ENCODE assay signal across 11 cellular contexts in the genomic region with DNA sequence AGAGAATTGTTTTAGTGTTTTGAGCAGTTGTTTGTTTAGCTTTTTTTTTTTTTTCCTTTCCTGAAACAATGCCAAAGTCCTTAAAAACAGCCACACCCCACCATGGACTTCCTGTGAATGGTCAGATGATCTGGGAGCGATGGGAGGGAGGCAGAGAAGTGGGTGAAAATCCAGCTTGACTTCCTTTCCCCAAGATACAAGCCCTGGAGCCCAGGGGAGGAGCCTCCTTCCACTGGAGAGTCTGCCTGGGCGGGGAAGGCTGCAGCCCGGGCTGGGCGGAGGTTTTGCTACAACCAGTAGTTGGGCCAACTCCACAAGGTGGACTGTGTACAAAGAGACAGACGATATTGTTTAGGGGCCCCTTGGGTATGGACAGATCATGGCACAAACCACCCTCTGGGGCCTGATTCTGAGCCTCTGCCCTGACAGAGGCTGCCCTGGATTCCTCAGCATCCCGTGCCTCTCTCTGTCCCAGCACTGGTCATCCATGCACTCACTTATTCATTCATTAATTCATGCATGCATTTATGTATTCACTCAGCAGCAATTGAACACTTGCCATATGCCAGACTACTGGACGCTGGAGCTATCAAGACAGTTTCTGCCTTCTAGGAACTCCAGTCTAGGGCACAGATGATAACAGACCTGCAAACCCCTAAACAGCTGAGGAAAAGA. TPM values are rescaled to one million over a fixed set of nuclear protein-coding genes. Genes with fewer than 3 reads are reported as not detected.
DNase-seq lines count a peak whose midpoint lies in the region; ATAC-seq and TF ChIP-seq lines count a peak whose summit lies in the region.
"Had no signal": no experiment of that assay in that cellular context is flagged by ENCODE, and none has a peak within 500 bp of the region (broad histone marks: within the 10 kb centered on the region; RNA-seq: fewer than 3 reads in every experiment).

No MANE protein-coding gene starts in this region.

- H3K4me1 Mint-ChIP-seq in activated CD4-positive, alpha-beta T cell treated with anti-CD3 and anti-CD28 coated beads for 36 hours: no peaks in the 10 kb centered on the region

- dilution Hi-C loops in mammary epithelial cell (cut with HindIII; ENCODE audit: low sequenced_read_pairs): no loop called here

- H3K27me3 ChIP-seq in mammary epithelial cell (ENCODE audit: insufficient read depth, low read length): no peaks in the 10 kb centered on the region
- no peaks in the 10 kb centered on the region for H3K27me3 ChIP-seq in upper lobe of right lung

- peak overlapping the region; percentile 43 for H2AFZ ChIP-seq in mammary epithelial cell (ENCODE audit: low read depth, low read length)

- CTCF ChIA-PET in mammary epithelial cell (lab: Charles Lee; ENCODE audit: low non-redundant PET): interaction anchor here (1.2 kb wide), 1 partner anchor 78 kb away, joined by 6 read pairs; no protein-coding TSS in a partner anchor
- CTCF ChIA-PET in activated CD4-positive, alpha-beta T cell treated with anti-CD3 and anti-CD28 coated beads for 36 hours (lab: Charles Lee): interaction anchor here (0.6 to 1.4 kb wide), 4 partner anchors 9 to 199 kb away, joined by 3 to 6 read pairs (median 4); no protein-coding TSS in a partner anchor

- no peaks in the 10 kb centered on the region for H3K9me3 Mint-ChIP-seq in activated CD4-positive, alpha-beta T cell treated with anti-CD3 and anti-CD28 coated beads for 36 hours (ENCODE audit: low read depth)

- H3K4me3 Mint-ChIP-seq in activated CD4-positive, alpha-beta T cell treated with anti-CD3 and anti-CD28 coated beads for 36 hours: no peak overlapping the region
- H3K4me3 Mint-ChIP-seq: B cell had no signal

- POLR2A ChIA-PET in activated CD4-positive, alpha-beta T cell treated with anti-CD3 and anti-CD28 coated beads for 36 hours (lab: Charles Lee): no interaction called here

- peak; percentile 94 for ATAC-seq in upper lobe of right lung
- no peak for ATAC-seq in GM18861 (IDR thresholded peaks at IDR 0.05; ENCODE audit: unreplicated experiment)
- ATAC-seq in activated CD4-positive, alpha-beta T cell treated with anti-CD3 and anti-CD28 coated beads for 36 hours: no peak

- 67% methylated on average over 3 of the region's 7 CpGs for WGBS in mammary epithelial cell (ENCODE audit: low coverage, missing lambda C conversion rate)

- intact Hi-C loops in mammary epithelial cell (cut with micrococcal nuclease) (no loop called here), upper lobe of right lung (cut with DNase I) (no loop called here)
- intact Hi-C loops in activated CD4-positive, alpha-beta T cell treated with anti-CD3 and anti-CD28 coated beads for 36 hours (cut with DNase I, micrococcal nuclease): no loop called here

- H3K27ac ChIP-seq in mammary epithelial cell (ENCODE audit: insufficient read depth, low read depth, low read length): no peak overlapping the region
- H3K27ac ChIP-seq in upper lobe of right lung: peak overlapping the region; percentile 63

- H3K27me3 Mint-ChIP-seq in activated CD4-positive, alpha-beta T cell treated with anti-CD3 and anti-CD28 coated beads for 36 hours: no peaks in the 10 kb centered on the region
- H3K27me3 Mint-ChIP-seq: B cell had no signal

- H3K4me3 ChIP-seq in mammary epithelial cell (replicated peaks in 1 of 3; ENCODE audit: insufficient read depth in 1 of 3, low read depth in 2 of 3, low read length in 3 of 3) (no peak overlapping the region), upper lobe of right lung (no peak overlapping the region)
- H3K4me3 ChIP-seq: HAP-1 had no signal

- H3K9me3 ChIP-seq in mammary epithelial cell (replicated peaks; ENCODE audit: insufficient read depth, low read length): no peaks in the 10 kb centered on the region
- H3K9me3 ChIP-seq in upper lobe of right lung: no peaks in the 10 kb centered on the region
- H3K9me3 ChIP-seq: HAP-1 had no signal

- H4K20me1 ChIP-seq in mammary epithelial cell (ENCODE audit: insufficient read depth, low read length): no peaks in the 10 kb centered on the region

- peaks cover 8% of the 10 kb centered on the region for H3K36me3 Mint-ChIP-seq in activated CD4-positive, alpha-beta T cell treated with anti-CD3 and anti-CD28 coated beads for 36 hours (ENCODE audit: low read depth)

- no peak for TF ChIP-seq CTCF in mammary epithelial cell (conservative IDR thresholded peaks at IDR 0.05 in 1 of 2, IDR thresholded peaks at IDR 0.05 in 1 of 2; ENCODE audit: extremely low read depth in 1 of 2, insufficient read depth in 1 of 2, low read depth in 1 of 2, low read length in 2 of 2)
- no peak for TF ChIP-seq CTCF in upper lobe of right lung (IDR thresholded peaks at IDR 0.05)

- BruUV-seq in mammary epithelial cell (replicated peaks; lab: Mats Ljungman, UMichigan): no TSS peak

- no peaks in the 10 kb centered on the region for H3K79me2 ChIP-seq in mammary epithelial cell (ENCODE audit: insufficient read depth, low read length)

- peaks cover 14% of the 10 kb centered on the region for H3K4me1 ChIP-seq in mammary epithelial cell (ENCODE audit: insufficient read depth, low read length)
- peaks cover 44% of the 10 kb centered on the region for H3K4me1 ChIP-seq in upper lobe of right lung
- H3K4me1 ChIP-seq: HAP-1 had no signal

- H3K4me2 ChIP-seq in mammary epithelial cell (ENCODE audit: insufficient read depth, low read depth, low read length): no peak overlapping the region

- in situ Hi-C loops in mammary epithelial cell (cut with MboI; ENCODE audit: low sequenced_read_pairs in 2 of 2): no loop called here

- no peak overlapping the region for H3K9ac ChIP-seq in mammary epithelial cell (ENCODE audit: insufficient read depth, low read length)

- H3K36me3 ChIP-seq in mammary epithelial cell (ENCODE audit: insufficient read depth, low read length) (peaks cover under 1% of the 10 kb centered on the region), upper lobe of right lung (peaks cover 9% of the 10 kb centered on the region)

- no peak overlapping the region for H3K27ac Mint-ChIP-seq in activated CD4-positive, alpha-beta T cell treated with anti-CD3 and anti-CD28 coated beads for 36 hours
- H3K27ac Mint-ChIP-seq: B cell had no signal

- DNase-seq in NCI-H82 (lab: John Stamatoyannopoulos, UW) (peak; percentile 38), NCI-H82 treated with DMSO at 0.1 percent for 48 hours (lab: John Stamatoyannopoulos, UW; ENCODE audit: unreplicated experiment) (no peak), mammary epithelial cell (peak; percentile 39), kidney tubule cell (ENCODE audit: low spot score) (peak; percentile 44), upper lobe of right lung (peak; percentile 89)
- no peak for DNase-seq in activated CD4-positive, alpha-beta T cell treated with anti-CD3 and anti-CD28 coated beads for 36 hours
- DNase-seq in activated CD4-positive, alpha-beta T cell treated with anti-CD3 and anti-CD28 coated beads, Interleukin-2, amount 50 U/mL, for 1 hour: no peak
- DNase-seq: T-helper 2 cell had no signal

RNA-seq across cellular contexts. Expression of a gene that starts 29.8 kb away (rescaled TPM):
- 100 to 1,000 TPM in 1 of 2 donors, 10 to 100 TPM in 1; 93.0 to 119 TPM for total RNA-seq in mammary epithelial cell
- polyA plus RNA-seq in mammary epithelial cell: 58.2 TPM
- 35.8 TPM for polyA minus RNA-seq in mammary epithelial cell
- 360 TPM for total RNA-seq in upper lobe of right lung
- total RNA-seq in activated CD4-positive, alpha-beta T cell treated with anti-CD3 and anti-CD28 coated beads for 36 hours: 100 to 1,000 TPM; 145 to 190 TPM

Comparison
In these comparisons a context has a peak if more than half of its experiments do, and no peak if none do; other contexts are left out.
1. DNase-seq: peak in NCI-H82 (single experiment), mammary epithelial cell (single experiment), kidney tubule cell (single experiment) and upper lobe of right lung (single experiment); none in NCI-H82 treated with DMSO at 0.1 percent for 48 hours (single experiment), activated CD4-positive, alpha-beta T cell treated with anti-CD3 and anti-CD28 coated beads for 36 hours (single experiment) and activated CD4-positive, alpha-beta T cell treated with anti-CD3 and anti-CD28 coated beads, Interleukin-2, amount 50 U/mL, for 1 hour (single experiment).